Comparison of ENCODE assay signal across 1 cellular context in the genomic region with DNA sequence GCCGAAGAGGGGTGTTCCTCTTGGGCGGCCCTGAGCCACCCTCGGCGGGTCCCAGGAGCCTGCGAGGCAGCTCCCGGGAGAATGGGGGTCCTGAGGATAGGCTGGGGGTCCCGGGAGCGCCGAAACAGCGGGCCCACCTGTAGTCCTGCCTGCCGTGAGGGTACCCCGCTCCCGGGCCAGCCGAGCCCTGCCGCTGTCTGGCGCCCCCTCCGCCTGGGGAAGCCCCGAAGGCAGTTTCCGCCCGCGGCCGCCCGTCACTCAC.
TF ChIP-seq lines count a peak whose summit lies in the region.

No MANE protein-coding gene starts in this region.

TF ChIP-seq in GM12878, 131 proteins besides CTCF, POLR2A, EP300 and RAD21 (continued from another document):
- TF ChIP-seq, protein P1, sequence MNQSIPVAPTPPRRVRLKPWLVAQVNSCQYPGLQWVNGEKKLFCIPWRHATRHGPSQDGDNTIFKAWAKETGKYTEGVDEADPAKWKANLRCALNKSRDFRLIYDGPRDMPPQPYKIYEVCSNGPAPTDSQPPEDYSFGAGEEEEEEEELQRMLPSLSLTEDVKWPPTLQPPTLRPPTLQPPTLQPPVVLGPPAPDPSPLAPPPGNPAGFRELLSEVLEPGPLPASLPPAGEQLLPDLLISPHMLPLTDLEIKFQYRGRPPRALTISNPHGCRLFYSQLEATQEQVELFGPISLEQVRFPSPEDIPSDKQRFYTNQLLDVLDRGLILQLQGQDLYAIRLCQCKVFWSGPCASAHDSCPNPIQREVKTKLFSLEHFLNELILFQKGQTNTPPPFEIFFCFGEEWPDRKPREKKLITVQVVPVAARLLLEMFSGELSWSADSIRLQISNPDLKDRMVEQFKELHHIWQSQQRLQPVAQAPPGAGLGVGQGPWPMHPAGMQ (IDR thresholded peaks at IDR 0.05; ENCODE audit: borderline replicate concordance) = no peak
- TF ChIP-seq, protein P2, sequence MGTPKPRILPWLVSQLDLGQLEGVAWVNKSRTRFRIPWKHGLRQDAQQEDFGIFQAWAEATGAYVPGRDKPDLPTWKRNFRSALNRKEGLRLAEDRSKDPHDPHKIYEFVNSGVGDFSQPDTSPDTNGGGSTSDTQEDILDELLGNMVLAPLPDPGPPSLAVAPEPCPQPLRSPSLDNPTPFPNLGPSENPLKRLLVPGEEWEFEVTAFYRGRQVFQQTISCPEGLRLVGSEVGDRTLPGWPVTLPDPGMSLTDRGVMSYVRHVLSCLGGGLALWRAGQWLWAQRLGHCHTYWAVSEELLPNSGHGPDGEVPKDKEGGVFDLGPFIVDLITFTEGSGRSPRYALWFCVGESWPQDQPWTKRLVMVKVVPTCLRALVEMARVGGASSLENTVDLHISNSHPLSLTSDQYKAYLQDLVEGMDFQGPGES (IDR thresholded peaks at IDR 0.05) = no peak
- TF ChIP-seq EED (IDR thresholded peaks at IDR 0.05; ENCODE audit: low read depth) (no peak), WRNIP1 (IDR thresholded peaks at IDR 0.05; ENCODE audit: borderline replicate concordance, low read depth, low read length) (no peak), NRF1 (conservative IDR thresholded peaks at IDR 0.05; ENCODE audit: low read depth, low read length) (no peak), SMAD5 (IDR thresholded peaks at IDR 0.05; ENCODE audit: low read depth) (no peak), MEF2A (IDR thresholded peaks at IDR 0.05; ENCODE audit: insufficient read depth, low read depth, low read length) (no peak), POLR2AphosphoS5 (IDR thresholded peaks at IDR 0.05; ENCODE audit: low read length) (no peak), EGR1 (IDR thresholded peaks at IDR 0.05; ENCODE audit: borderline replicate concordance in 1 of 2, low read depth in 2 of 2, low read length in 2 of 2) (0 out of 3 replicates have a peak, but pooled peaks of 1 of the 2 experiments have one; percentile 13), POU2F2 (IDR thresholded peaks at IDR 0.05; ENCODE audit: borderline replicate concordance, low read depth, low read length) (no peak), NR2F1 (conservative IDR thresholded peaks at IDR 0.05) (no peak)
- TF ChIP-seq, protein P3, sequence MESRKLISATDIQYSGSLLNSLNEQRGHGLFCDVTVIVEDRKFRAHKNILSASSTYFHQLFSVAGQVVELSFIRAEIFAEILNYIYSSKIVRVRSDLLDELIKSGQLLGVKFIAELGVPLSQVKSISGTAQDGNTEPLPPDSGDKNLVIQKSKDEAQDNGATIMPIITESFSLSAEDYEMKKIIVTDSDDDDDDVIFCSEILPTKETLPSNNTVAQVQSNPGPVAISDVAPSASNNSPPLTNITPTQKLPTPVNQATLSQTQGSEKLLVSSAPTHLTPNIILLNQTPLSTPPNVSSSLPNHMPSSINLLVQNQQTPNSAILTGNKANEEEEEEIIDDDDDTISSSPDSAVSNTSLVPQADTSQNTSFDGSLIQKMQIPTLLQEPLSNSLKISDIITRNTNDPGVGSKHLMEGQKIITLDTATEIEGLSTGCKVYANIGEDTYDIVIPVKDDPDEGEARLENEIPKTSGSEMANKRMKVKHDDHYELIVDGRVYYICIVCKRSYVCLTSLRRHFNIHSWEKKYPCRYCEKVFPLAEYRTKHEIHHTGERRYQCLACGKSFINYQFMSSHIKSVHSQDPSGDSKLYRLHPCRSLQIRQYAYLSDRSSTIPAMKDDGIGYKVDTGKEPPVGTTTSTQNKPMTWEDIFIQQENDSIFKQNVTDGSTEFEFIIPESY (IDR thresholded peaks at IDR 0.05) = no peak
- TF ChIP-seq, protein P4, sequence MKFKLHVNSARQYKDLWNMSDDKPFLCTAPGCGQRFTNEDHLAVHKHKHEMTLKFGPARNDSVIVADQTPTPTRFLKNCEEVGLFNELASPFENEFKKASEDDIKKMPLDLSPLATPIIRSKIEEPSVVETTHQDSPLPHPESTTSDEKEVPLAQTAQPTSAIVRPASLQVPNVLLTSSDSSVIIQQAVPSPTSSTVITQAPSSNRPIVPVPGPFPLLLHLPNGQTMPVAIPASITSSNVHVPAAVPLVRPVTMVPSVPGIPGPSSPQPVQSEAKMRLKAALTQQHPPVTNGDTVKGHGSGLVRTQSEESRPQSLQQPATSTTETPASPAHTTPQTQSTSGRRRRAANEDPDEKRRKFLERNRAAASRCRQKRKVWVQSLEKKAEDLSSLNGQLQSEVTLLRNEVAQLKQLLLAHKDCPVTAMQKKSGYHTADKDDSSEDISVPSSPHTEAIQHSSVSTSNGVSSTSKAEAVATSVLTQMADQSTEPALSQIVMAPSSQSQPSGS (IDR thresholded peaks at IDR 0.05; ENCODE audit: low read length) = no peak
- TF ChIP-seq, protein P5, sequence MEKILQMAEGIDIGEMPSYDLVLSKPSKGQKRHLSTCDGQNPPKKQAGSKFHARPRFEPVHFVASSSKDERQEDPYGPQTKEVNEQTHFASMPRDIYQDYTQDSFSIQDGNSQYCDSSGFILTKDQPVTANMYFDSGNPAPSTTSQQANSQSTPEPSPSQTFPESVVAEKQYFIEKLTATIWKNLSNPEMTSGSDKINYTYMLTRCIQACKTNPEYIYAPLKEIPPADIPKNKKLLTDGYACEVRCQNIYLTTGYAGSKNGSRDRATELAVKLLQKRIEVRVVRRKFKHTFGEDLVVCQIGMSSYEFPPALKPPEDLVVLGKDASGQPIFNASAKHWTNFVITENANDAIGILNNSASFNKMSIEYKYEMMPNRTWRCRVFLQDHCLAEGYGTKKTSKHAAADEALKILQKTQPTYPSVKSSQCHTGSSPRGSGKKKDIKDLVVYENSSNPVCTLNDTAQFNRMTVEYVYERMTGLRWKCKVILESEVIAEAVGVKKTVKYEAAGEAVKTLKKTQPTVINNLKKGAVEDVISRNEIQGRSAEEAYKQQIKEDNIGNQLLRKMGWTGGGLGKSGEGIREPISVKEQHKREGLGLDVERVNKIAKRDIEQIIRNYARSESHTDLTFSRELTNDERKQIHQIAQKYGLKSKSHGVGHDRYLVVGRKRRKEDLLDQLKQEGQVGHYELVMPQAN (conservative IDR thresholded peaks at IDR 0.05) = peak; percentile 75; the same call in 1 of the 2 replicates
